21 cellular contexts compared by ENCODE assay signal in genomic region chr16:51157698-51158097, GRCh38. TPM values are rescaled to one million over a fixed set of nuclear protein-coding genes. Genes with fewer than 3 reads are reported as not detected.
"Had no signal": no experiment of that assay in that cellular context is flagged by ENCODE, and none has a peak within 500 bp of the region (broad histone marks: within the 10 kb centered on the region; RNA-seq: fewer than 3 reads in every experiment).

No MANE protein-coding gene starts in this region.

- DNase-seq: activated CD4-positive, alpha-beta T cell treated with anti-CD3 and anti-CD28 coated beads, Interleukin-2, amount 10 ng/mL, durations not matched to agents 24 days and 14 days; activated CD4-positive, CD25-positive, alpha-beta regulatory T cell; activated CD8-positive, alpha-beta memory T cell treated with anti-CD3 and anti-CD28 coated beads, Interleukin-2, amount 50 U/mL, for 4 hours; activated CD8-positive, alpha-beta T cell treated with anti-CD3 and anti-CD28 coated beads, Interleukin-2, amount 10 ng/mL, durations not matched to agents 7 days and 5 days; activated gamma-delta T cell; activated T-cell treated with anti-CD3 and anti-CD28 coated beads, Interleukin-2, amount 50 U/mL, for 72 hours; amygdala; cortex of kidney; effector CD4-positive, alpha-beta T cell; esophagus squamous epithelium; foreskin keratinocyte; left ventricle myocardium inferior; natural killer cell; T-helper 2 cell; upper lobe of left lung had no signal

- H3K9me3 Mint-ChIP-seq: activated T-cell treated with anti-CD3 and anti-CD28 coated beads, Interleukin-2, amount 50 U/mL, for 72 hours; natural killer cell; stimulated activated naive CD8-positive, alpha-beta T cell treated with anti-CD3 and anti-CD28 coated beads, Interleukin-15, Interleukin-2, amounts not matched to agents 100 ng/mL and 50 ng/mL, for 24 hours had no signal

- H3K27ac ChIP-seq: esophagus squamous epithelium, foreskin keratinocyte, left ventricle myocardium inferior, prostate gland, suprapubic skin, upper lobe of left lung had no signal

- H3K4me3 Mint-ChIP-seq: activated CD4-positive, alpha-beta T cell treated with anti-CD3 and anti-CD28 coated beads, Interleukin-2, amount 10 ng/mL, durations not matched to agents 24 days and 14 days; activated CD8-positive, alpha-beta T cell treated with anti-CD3 and anti-CD28 coated beads, Interleukin-2, amount 10 ng/mL, durations not matched to agents 7 days and 5 days; activated naive CD8-positive, alpha-beta T cell; activated T-cell treated with anti-CD3 and anti-CD28 coated beads, Interleukin-2, amount 50 U/mL, for 72 hours; memory B cell; natural killer cell; stimulated activated naive CD8-positive, alpha-beta T cell treated with anti-CD3 and anti-CD28 coated beads, Interleukin-15, Interleukin-2, amounts not matched to agents 100 ng/mL and 50 ng/mL, for 24 hours had no signal

- H3K4me1 ChIP-seq: foreskin keratinocyte, prostate gland had no signal

- H3K4me1 Mint-ChIP-seq: natural killer cell had no signal

- H3K27ac Mint-ChIP-seq: activated CD4-positive, alpha-beta T cell treated with anti-CD3 and anti-CD28 coated beads, Interleukin-2, amount 10 ng/mL, durations not matched to agents 24 days and 14 days; activated CD8-positive, alpha-beta T cell treated with anti-CD3 and anti-CD28 coated beads, Interleukin-2, amount 10 ng/mL, durations not matched to agents 7 days and 5 days; activated naive CD8-positive, alpha-beta T cell; activated T-cell treated with anti-CD3 and anti-CD28 coated beads, Interleukin-2, amount 50 U/mL, for 72 hours; memory B cell; natural killer cell; stimulated activated naive CD8-positive, alpha-beta T cell treated with anti-CD3 and anti-CD28 coated beads, Interleukin-15, Interleukin-2, amounts not matched to agents 100 ng/mL and 50 ng/mL, for 24 hours had no signal

- H3K9me3 ChIP-seq: esophagus squamous epithelium, left ventricle myocardium inferior, prostate gland, suprapubic skin, upper lobe of left lung had no signal

- H3K36me3 Mint-ChIP-seq: activated naive CD8-positive, alpha-beta T cell; natural killer cell had no signal

RNA-seq across cellular contexts. Expression of gene SALL1, which starts 6.6 kb away (rescaled TPM):
- total RNA-seq: activated CD4-positive, alpha-beta T cell treated with anti-CD3 and anti-CD28 coated beads, Interleukin-2, amount 10 ng/mL, durations not matched to agents 24 days and 14 days; activated CD8-positive, alpha-beta T cell treated with anti-CD3 and anti-CD28 coated beads, Interleukin-2, amount 10 ng/mL, durations not matched to agents 7 days and 5 days; activated T-cell treated with anti-CD3 and anti-CD28 coated beads, Interleukin-2, amount 50 U/mL, for 72 hours; endothelial cell of umbilical vein; foreskin keratinocyte; natural killer cell had no signal
- polyA plus RNA-seq: endothelial cell of umbilical vein, foreskin keratinocyte had no signal
